Comparison of ENCODE assay signal across 15 cellular contexts in the genomic region with DNA sequence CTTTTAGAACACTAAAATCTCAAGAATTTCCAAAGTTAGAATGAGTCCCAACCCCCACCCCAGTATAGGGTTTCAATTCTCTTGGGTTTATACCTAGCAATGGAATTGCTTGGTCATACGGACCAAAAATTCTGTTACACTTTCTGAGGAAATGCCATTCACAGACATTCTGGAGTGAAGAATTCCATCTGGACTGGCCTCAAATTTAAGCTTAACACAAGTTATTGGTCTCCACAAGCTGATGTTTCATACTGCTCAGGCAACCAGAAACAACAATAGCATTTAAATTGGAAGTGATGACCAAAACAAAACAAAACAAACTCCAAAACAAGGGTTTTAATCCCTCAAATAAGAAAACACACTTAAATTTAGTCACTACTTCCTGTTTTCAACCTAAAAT. TPM values are rescaled to one million over a fixed set of nuclear protein-coding genes. Genes with fewer than 3 reads are reported as not detected.
"Had no signal": no experiment of that assay in that cellular context is flagged by ENCODE, and none has a peak within 500 bp of the region (broad histone marks: within the 10 kb centered on the region; RNA-seq: fewer than 3 reads in every experiment).

No MANE protein-coding gene starts in this region.

- H3K27me3 Mint-ChIP-seq: activated naive CD4-positive, alpha-beta T cell treated with anti-CD3 and anti-CD28 coated beads, Interleukin-2, amount 50 U/mL, for 24 hours; naive thymus-derived CD8-positive, alpha-beta T cell had no signal

- ATAC-seq: lower lobe of right lung; naive thymus-derived CD8-positive, alpha-beta T cell; right lobe of liver; stimulated activated naive B cell treated with anti-CD40 and anti-IgM and Interleukin-4, amounts not matched to agents 10 μg/mL and 1 μg/mL and 100 μg/mL, for 72 hours had no signal

- H3K27ac Mint-ChIP-seq: activated naive CD4-positive, alpha-beta T cell treated with anti-CD3 and anti-CD28 coated beads, Interleukin-2, amount 50 U/mL, for 24 hours; naive thymus-derived CD8-positive, alpha-beta T cell; stimulated activated naive B cell treated with anti-CD40 and anti-IgM and Interleukin-4, amounts not matched to agents 10 μg/mL and 1 μg/mL and 100 μg/mL, for 72 hours had no signal

- H3K9me3 ChIP-seq: breast epithelium, lower lobe of right lung, prostate gland, right lobe of liver had no signal

- H3K36me3 Mint-ChIP-seq: activated naive CD4-positive, alpha-beta T cell treated with anti-CD3 and anti-CD28 coated beads, Interleukin-2, amount 50 U/mL, for 24 hours; naive thymus-derived CD8-positive, alpha-beta T cell; stimulated activated naive B cell treated with anti-CD40 and anti-IgM and Interleukin-4, amounts not matched to agents 10 μg/mL and 1 μg/mL and 100 μg/mL, for 72 hours had no signal

- H3K4me1 Mint-ChIP-seq: activated naive CD4-positive, alpha-beta T cell treated with anti-CD3 and anti-CD28 coated beads, Interleukin-2, amount 50 U/mL, for 24 hours had no signal

- H3K27me3 ChIP-seq: right lobe of liver had no signal

- DNase-seq: activated CD4-positive, CD25-positive, alpha-beta regulatory T cell; amniotic stem cell; effector CD4-positive, alpha-beta T cell; hippocampal formation; lower lobe of right lung; naive thymus-derived CD8-positive, alpha-beta T cell; occipital lobe; right lobe of liver; stimulated activated CD4-positive, alpha-beta T cell treated with anti-CD3 and anti-CD28 coated beads, Interleukin-2, amount 100 ng/mL, for 24 hours; stimulated activated naive B cell treated with anti-CD40 and anti-IgM and Interleukin-4, amounts not matched to agents 10 μg/mL and 1 μg/mL and 100 μg/mL, for 72 hours; T-helper 2 cell; trophoblast cell had no signal

- H3K4me3 Mint-ChIP-seq: activated naive CD4-positive, alpha-beta T cell treated with anti-CD3 and anti-CD28 coated beads, Interleukin-2, amount 50 U/mL, for 24 hours; naive thymus-derived CD8-positive, alpha-beta T cell; stimulated activated naive B cell treated with anti-CD40 and anti-IgM and Interleukin-4, amounts not matched to agents 10 μg/mL and 1 μg/mL and 100 μg/mL, for 72 hours had no signal

- H3K9me3 Mint-ChIP-seq: activated naive CD4-positive, alpha-beta T cell treated with anti-CD3 and anti-CD28 coated beads, Interleukin-2, amount 50 U/mL, for 24 hours; naive thymus-derived CD8-positive, alpha-beta T cell; stimulated activated naive B cell treated with anti-CD40 and anti-IgM and Interleukin-4, amounts not matched to agents 10 μg/mL and 1 μg/mL and 100 μg/mL, for 72 hours had no signal

- H3K4me1 ChIP-seq: breast epithelium, lower lobe of right lung, prostate gland, right lobe of liver had no signal

- H3K4me3 ChIP-seq: breast epithelium, lower lobe of right lung, prostate gland, right lobe of liver had no signal

- H3K36me3 ChIP-seq: breast epithelium, lower lobe of right lung, prostate gland, right lobe of liver had no signal

- H3K27ac ChIP-seq: breast epithelium, lower lobe of right lung, prostate gland, right lobe of liver had no signal

RNA-seq across cellular contexts. Expression of a gene that starts 51.1 kb away (rescaled TPM):
- total RNA-seq: naive thymus-derived CD8-positive, alpha-beta T cell had no signal
- polyA plus RNA-seq: naive thymus-derived CD8-positive, alpha-beta T cell had no signal
